ENCODE assay signal across 1 cellular context in genomic region chr2:47076586-47077441, GRCh38.
A peak's percentile ranks its signal among the peaks of the same experiment; 100 is the strongest.
TF ChIP-seq lines count a peak whose summit lies in the region.

No MANE protein-coding gene starts in this region.

TF ChIP-seq in SK-N-SH, 30 proteins besides CTCF, POLR2A, EP300 and RAD21 (continued from another document):
- peak; percentile 69 for TF ChIP-seq REST (IDR thresholded peaks at IDR 0.05; ENCODE audit: low read depth, low read length)
- no peak for TF ChIP-seq CHD2 (IDR thresholded peaks at IDR 0.05; ENCODE audit: low read length, partially characterized antibody)
- no peak for TF ChIP-seq FOXM1 (IDR thresholded peaks at IDR 0.05; ENCODE audit: low read depth)
- TF ChIP-seq ELF1 (IDR thresholded peaks at IDR 0.05): no peak; the same call in 1 of the 2 replicates
- peak; percentile 86; the same call in 1 of the 2 replicates for TF ChIP-seq RXRA (IDR thresholded peaks at IDR 0.05; ENCODE audit: borderline replicate concordance, low read depth)
- TF ChIP-seq, protein P1, sequence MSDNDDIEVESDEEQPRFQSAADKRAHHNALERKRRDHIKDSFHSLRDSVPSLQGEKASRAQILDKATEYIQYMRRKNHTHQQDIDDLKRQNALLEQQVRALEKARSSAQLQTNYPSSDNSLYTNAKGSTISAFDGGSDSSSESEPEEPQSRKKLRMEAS (IDR thresholded peaks at IDR 0.05; ENCODE audit: low read depth): peak; percentile 97
- TF ChIP-seq ZBTB33 (IDR thresholded peaks at IDR 0.05; ENCODE audit: borderline replicate concordance, low read depth): peak; percentile 67; the same call in 1 of the 2 replicates
